ENCODE assay signal across 11 cellular contexts in the genomic region with DNA sequence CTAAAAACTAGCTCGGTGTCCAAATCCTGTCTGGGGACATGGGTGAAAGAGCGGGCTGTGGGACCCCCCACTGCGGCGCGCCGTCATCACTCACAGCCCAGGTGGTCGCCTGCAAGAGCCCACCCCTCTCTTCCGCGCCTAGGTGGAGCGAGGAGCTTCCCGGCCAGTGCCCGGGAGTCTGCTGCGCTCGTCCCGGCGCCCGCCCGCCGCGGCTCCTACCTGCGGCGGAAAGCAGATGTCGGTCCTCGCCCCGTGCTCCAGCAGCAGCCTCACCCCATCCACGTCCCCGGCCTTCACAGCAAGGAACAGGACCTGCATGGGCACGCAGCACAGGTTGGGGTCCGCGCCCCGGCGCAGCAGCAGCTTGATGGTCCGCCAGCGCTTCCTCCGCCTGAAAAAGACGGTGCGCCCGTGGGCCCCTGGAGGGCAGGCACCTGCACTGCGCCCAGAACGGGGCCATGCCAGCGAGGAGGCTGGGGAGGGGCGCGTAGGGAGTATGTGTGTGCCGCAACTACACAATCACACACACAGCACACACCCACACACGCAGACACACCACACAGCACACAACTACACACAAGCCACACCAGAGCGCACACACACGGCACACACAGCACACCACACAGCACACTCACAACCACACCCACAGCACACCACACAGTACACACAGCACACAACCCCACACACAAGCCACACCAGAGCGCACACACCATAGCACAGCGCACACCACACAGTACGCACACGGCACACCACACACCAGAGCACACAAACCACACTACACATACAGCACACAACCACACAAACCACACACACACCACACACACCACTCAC. TPM values are rescaled to one million over a fixed set of nuclear protein-coding genes. Genes with fewer than 3 reads are reported as not detected.
DNase-seq lines count a peak whose midpoint lies in the region; ATAC-seq and TF ChIP-seq lines count a peak whose summit lies in the region.
"Had no signal": no experiment of that assay in that cellular context is flagged by ENCODE, and none has a peak within 500 bp of the region (broad histone marks: within the 10 kb centered on the region; RNA-seq: fewer than 3 reads in every experiment).

No MANE protein-coding gene starts in this region.

- H3K27me3 ChIP-seq in adipocyte (replicated peaks; ENCODE audit: control insufficient read depth, insufficient read depth, low read length) (peaks cover 5% of the 10 kb centered on the region), spleen (replicated peaks in 1 of 7) (peaks cover 0 to 16% (median 0%) of the 10 kb centered on the region in 7 donors)

- TF ChIP-seq CTCF in spleen (IDR thresholded peaks at IDR 0.05 in 8 of 11, conservative IDR thresholded peaks at IDR 0.05 in 3 of 11), result no peak

- 44 to 53% (median 51%) methylated on average over 25 to 51 of the region's 51 CpGs for WGBS in spleen, 5 donors

- DNase-seq in activated CD8-positive, alpha-beta memory T cell treated with anti-CD3 and anti-CD28 coated beads, Interleukin-2, amount 50 U/mL, for 48 hours, result peak; percentile 52
- no peak for DNase-seq in activated CD8-positive, alpha-beta memory T cell treated with anti-CD3 and anti-CD28 coated beads for 24 hours
- DNase-seq in adipocyte (ENCODE audit: low read depth) (no peak), iPS-NIHi7 (ENCODE audit: extremely low spot score) (peak; percentile 50), spleen (peak; percentile 66), NCI-H1930 (lab: John Stamatoyannopoulos, UW) (no peak), NCI-H128 (lab: John Stamatoyannopoulos, UW; ENCODE audit: unreplicated experiment) (no peak)
- DNase-seq: stimulated activated CD4-positive, alpha-beta T cell treated with anti-CD3 and anti-CD28 coated beads, Interleukin-4, amount 100 ng/mL, for 4 hours; transverse colon had no signal

- TF ChIP-seq POLR2A in spleen (IDR thresholded peaks at IDR 0.05), result no peak

- peaks cover 9% of the 10 kb centered on the region for H3K4me1 ChIP-seq in adipocyte (ENCODE audit: control insufficient read depth, insufficient read depth, low read length)
- H3K4me1 ChIP-seq in spleen, result peaks cover 0 to 16% (median 3%) of the 10 kb centered on the region in 6 donors

- no peak overlapping the region for H3K27ac ChIP-seq in spleen
- H3K27ac ChIP-seq: neutrophil, transverse colon had no signal

- H3K9ac ChIP-seq in adipocyte (ENCODE audit: low read length), result peak overlapping the region; percentile 3

- no peak for ATAC-seq in HG02759 (IDR thresholded peaks at IDR 0.05; ENCODE audit: unreplicated experiment)

- intact Hi-C loops in spleen (cut with DNase I; ENCODE audit: low total_unique reads), result no loop called here

- H3K9me3 ChIP-seq in adipocyte (ENCODE audit: control insufficient read depth, low read length), result peaks cover 5% of the 10 kb centered on the region
- peaks cover 0 to 36% (median 19%) of the 10 kb centered on the region in 8 donors for H3K9me3 ChIP-seq in spleen

- H3K4me3 ChIP-seq in adipocyte (ENCODE audit: low read length) (peak overlapping the region; percentile 61), spleen (no peak overlapping the region)
- H3K4me3 ChIP-seq: transverse colon had no signal

- H3K36me3 ChIP-seq in adipocyte (ENCODE audit: control insufficient read depth, insufficient read depth, low read length, severe bottlenecking) (peaks cover 12% of the 10 kb centered on the region), spleen (peaks cover 0 to 47% (median 26%) of the 10 kb centered on the region in 6 donors)

RNA-seq across cellular contexts. Expression of a gene that starts 37.4 kb away (rescaled TPM):
- total RNA-seq in spleen, result 10 to 100 TPM; 26.5 to 45.5 (median 30.1) TPM
- polyA plus RNA-seq in spleen, result 10 to 100 TPM in 1 of 3 donors, 1 to 10 TPM in 2; 7.6 to 11.4 (median 8.1) TPM

RNA-seq across cellular contexts. Expression of a gene that starts 39.8 kb away (rescaled TPM):
- 10 to 100 TPM in 1 of 7 donors, 1 to 10 TPM in 6; 5.9 to 13.6 (median 7.1) TPM for total RNA-seq in spleen
- polyA plus RNA-seq in spleen, result 1 to 10 TPM; 6.5 to 9.0 (median 7.9) TPM

RNA-seq across cellular contexts. Expression of a gene that starts 47.9 kb away (rescaled TPM):
- total RNA-seq in spleen, result 100 to 1,000 TPM in 2 of 7 donors, 10 to 100 TPM in 5; 57.2 to 116 (median 73.0) TPM
- 100 to 1,000 TPM in 2 of 3 donors, 10 to 100 TPM in 1; 79.8 to 165 (median 107) TPM for polyA plus RNA-seq in spleen

Comparison
In these comparisons a context has a peak if more than half of its experiments do, and no peak if none do; other contexts are left out.
1. DNase-seq: peak in activated CD8-positive, alpha-beta memory T cell treated with anti-CD3 and anti-CD28 coated beads, Interleukin-2, amount 50 U/mL, for 48 hours (single experiment), iPS-NIHi7 (single experiment) and spleen (single experiment); none in activated CD8-positive, alpha-beta memory T cell treated with anti-CD3 and anti-CD28 coated beads for 24 hours (single experiment), adipocyte (single experiment), NCI-H1930 (0 of 2) and NCI-H128 (single experiment).